ENCODE assay signal across 1 cellular context in genomic region chr20:62587757-62588402, GRCh38.
TF ChIP-seq lines count a peak whose summit lies in the region.

No MANE protein-coding gene starts in this region.

TF ChIP-seq in PFSK-1, 5 proteins besides CTCF, POLR2A, EP300 and RAD21:
- TF ChIP-seq REST (IDR thresholded peaks at IDR 0.05; ENCODE audit: insufficient read depth in 1 of 2, low read depth in 2 of 2, low read length in 2 of 2) (peak; percentile 85 to 94), FOXP2 (optimal IDR thresholded peaks at IDR 0.05; ENCODE audit: borderline replicate concordance, extremely low read depth, extremely low read length, insufficient read depth) (no peak)
